Comparison of ENCODE assay signal across 27 cellular contexts in the genomic region with DNA sequence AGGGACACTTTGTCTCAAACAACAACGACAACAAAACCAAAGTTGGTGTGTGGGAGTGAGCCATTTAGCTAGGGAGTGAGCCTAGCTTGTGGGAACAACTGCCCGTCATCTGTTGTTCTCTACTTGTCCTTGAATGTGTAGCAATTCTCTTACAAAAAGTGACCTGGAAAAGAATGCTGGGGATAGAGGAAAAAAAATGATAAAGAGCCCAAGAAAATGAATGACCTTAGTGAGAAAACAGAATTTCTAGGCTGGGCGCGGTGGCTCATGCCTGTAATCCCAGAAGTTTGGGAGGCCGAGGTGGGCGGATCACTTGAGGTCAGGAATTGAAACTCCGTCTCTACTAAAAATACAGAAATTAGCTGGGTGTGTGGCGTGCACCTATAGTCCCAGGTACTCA. TPM values are rescaled to one million over a fixed set of nuclear protein-coding genes. Genes with fewer than 3 reads are reported as not detected.
DNase-seq lines count a peak whose midpoint lies in the region; ATAC-seq and TF ChIP-seq lines count a peak whose summit lies in the region.
"Had no signal": no experiment of that assay in that cellular context is flagged by ENCODE, and none has a peak within 500 bp of the region (broad histone marks: within the 10 kb centered on the region; RNA-seq: fewer than 3 reads in every experiment).

No MANE protein-coding gene starts in this region.

- CTCF ChIA-PET in activated CD8-positive, alpha-beta T cell treated with anti-CD3 and anti-CD28 coated beads for 36 hours (lab: Charles Lee): no interaction called here
- CTCF ChIA-PET in activated CD8-positive, alpha-beta T cell treated with anti-CD3 and anti-CD28 coated beads, Interleukin-2, amount 10 ng/mL, durations not matched to agents 7 days and 5 days (lab: Charles Lee): interaction anchor here (1.6 kb wide), 1 partner anchor 20 kb away, joined by 5 read pairs; a partner anchor contains a TSS
- CTCF ChIA-PET in CD8-positive, alpha-beta memory T cell (lab: Charles Lee): interaction anchor here (1.6 kb wide), 1 partner anchor 56 kb away, joined by 5 read pairs; no protein-coding TSS in a partner anchor
- CTCF ChIA-PET in activated naive CD4-positive, alpha-beta T cell treated with anti-CD3 and anti-CD28 coated beads for 36 hours (lab: Charles Lee): interaction anchor here (1.0 kb wide), 1 partner anchor 20 kb away, joined by 4 read pairs; a partner anchor contains a TSS

- no peaks in the 10 kb centered on the region for H3K27me3 ChIP-seq in CD8-positive, alpha-beta memory T cell (ENCODE audit: insufficient read depth, low read length, poor library complexity, severe bottlenecking)
- no peaks in the 10 kb centered on the region for H3K27me3 ChIP-seq in sigmoid colon

- H3K27ac ChIP-seq in CD8-positive, alpha-beta memory T cell (ENCODE audit: low read depth, low read length): no peak overlapping the region
- H3K27ac ChIP-seq in VCaP (peak overlapping the region; percentile 47), sigmoid colon (no peak overlapping the region)
- H3K27ac ChIP-seq: KMS-11, RWPE1 had no signal

- peak overlapping the region; percentile 42 for H3K27ac Mint-ChIP-seq in activated CD8-positive, alpha-beta T cell treated with anti-CD3 and anti-CD28 coated beads for 36 hours
- H3K27ac Mint-ChIP-seq in activated CD8-positive, alpha-beta T cell treated with anti-CD3 and anti-CD28 coated beads, Interleukin-2, amount 10 ng/mL, durations not matched to agents 7 days and 5 days: no peak overlapping the region
- peak overlapping the region in 5 of 8 donors; percentile 29 to 76 (median 57) for H3K27ac Mint-ChIP-seq in CD8-positive, alpha-beta memory T cell
- H3K27ac Mint-ChIP-seq in activated naive CD4-positive, alpha-beta T cell treated with anti-CD3 and anti-CD28 coated beads for 36 hours: no peak overlapping the region

- ATAC-seq in activated CD8-positive, alpha-beta T cell treated with anti-CD3 and anti-CD28 coated beads for 36 hours: no peak
- ATAC-seq in activated CD8-positive, alpha-beta T cell treated with anti-CD3 and anti-CD28 coated beads, Interleukin-2, amount 10 ng/mL, durations not matched to agents 7 days and 5 days: no peak
- no peak for ATAC-seq in GM19455 (IDR thresholded peaks at IDR 0.05; ENCODE audit: unreplicated experiment)
- ATAC-seq in sciatic nerve: no peak
- ATAC-seq: GM12878, Panc1 had no signal

- peaks cover 39% of the 10 kb centered on the region for H3K4me1 Mint-ChIP-seq in activated CD8-positive, alpha-beta T cell treated with anti-CD3 and anti-CD28 coated beads for 36 hours (ENCODE audit: low read depth)
- H3K4me1 Mint-ChIP-seq in activated CD8-positive, alpha-beta T cell treated with anti-CD3 and anti-CD28 coated beads, Interleukin-2, amount 10 ng/mL, durations not matched to agents 7 days and 5 days (ENCODE audit: low read depth): peaks cover 49% of the 10 kb centered on the region
- peaks cover 47 to 56% (median 54%) of the 10 kb centered on the region in 3 donors for H3K4me1 Mint-ChIP-seq in CD8-positive, alpha-beta memory T cell
- H3K4me1 Mint-ChIP-seq in activated naive CD4-positive, alpha-beta T cell treated with anti-CD3 and anti-CD28 coated beads for 36 hours (ENCODE audit: low read depth): peaks cover 47% of the 10 kb centered on the region

- H3K4me1 ChIP-seq in CD8-positive, alpha-beta memory T cell (ENCODE audit: insufficient read depth, low read length): peaks cover 43% of the 10 kb centered on the region
- H3K4me1 ChIP-seq in sigmoid colon: peaks cover 0 to 46% (median 29%) of the 10 kb centered on the region in 4 donors
- H3K4me1 ChIP-seq: Caco-2 had no signal

- 94 to 96% methylated on average over 8 of the region's 8 CpGs for WGBS in sigmoid colon, 2 donors

- H3K9me3 ChIP-seq in CD8-positive, alpha-beta memory T cell (ENCODE audit: low read length): no peaks in the 10 kb centered on the region
- H3K9me3 ChIP-seq in sigmoid colon: no peaks in the 10 kb centered on the region
- H3K9me3 ChIP-seq: Caco-2 had no signal

- no peaks in the 10 kb centered on the region for H3K9me3 Mint-ChIP-seq in activated CD8-positive, alpha-beta T cell treated with anti-CD3 and anti-CD28 coated beads for 36 hours
- no peaks in the 10 kb centered on the region for H3K9me3 Mint-ChIP-seq in activated CD8-positive, alpha-beta T cell treated with anti-CD3 and anti-CD28 coated beads, Interleukin-2, amount 10 ng/mL, durations not matched to agents 7 days and 5 days (ENCODE audit: insufficient read depth)
- no peaks in the 10 kb centered on the region for H3K9me3 Mint-ChIP-seq in CD8-positive, alpha-beta memory T cell
- no peaks in the 10 kb centered on the region for H3K9me3 Mint-ChIP-seq in activated naive CD4-positive, alpha-beta T cell treated with anti-CD3 and anti-CD28 coated beads for 36 hours
- H3K9me3 Mint-ChIP-seq: CD4-positive, alpha-beta T cell; IgD-negative memory B cell had no signal

- H3K36me3 ChIP-seq in CD8-positive, alpha-beta memory T cell (ENCODE audit: insufficient read depth, low read length): peaks cover 17% of the 10 kb centered on the region
- H3K36me3 ChIP-seq in sigmoid colon: no peaks in the 10 kb centered on the region

- peaks cover 37% of the 10 kb centered on the region for H3K36me3 Mint-ChIP-seq in activated CD8-positive, alpha-beta T cell treated with anti-CD3 and anti-CD28 coated beads for 36 hours (ENCODE audit: low read depth)
- H3K36me3 Mint-ChIP-seq in activated CD8-positive, alpha-beta T cell treated with anti-CD3 and anti-CD28 coated beads, Interleukin-2, amount 10 ng/mL, durations not matched to agents 7 days and 5 days (ENCODE audit: low read depth): peaks cover 55% of the 10 kb centered on the region
- peaks cover 0 to 52% (median 7%) of the 10 kb centered on the region in 3 donors for H3K36me3 Mint-ChIP-seq in CD8-positive, alpha-beta memory T cell
- peaks cover 15% of the 10 kb centered on the region for H3K36me3 Mint-ChIP-seq in activated naive CD4-positive, alpha-beta T cell treated with anti-CD3 and anti-CD28 coated beads for 36 hours (ENCODE audit: low read depth)

- no peak for DNase-seq in activated CD8-positive, alpha-beta T cell treated with anti-CD3 and anti-CD28 coated beads for 36 hours
- DNase-seq in activated CD8-positive, alpha-beta T cell treated with anti-CD3 and anti-CD28 coated beads, Interleukin-2, amount 10 ng/mL, durations not matched to agents 7 days and 5 days: no peak
- no peak for DNase-seq in CD8-positive, alpha-beta memory T cell
- peak; percentile 15 for DNase-seq in sigmoid colon
- DNase-seq in sciatic nerve (ENCODE audit: low spot score): no peak
- DNase-seq in activated naive CD4-positive, alpha-beta T cell treated with anti-CD3 and anti-CD28 coated beads for 36 hours: no peak
- DNase-seq: 8988T; ACHN; Caco-2; CD4-positive, alpha-beta T cell; EL; GDM1; HCEC 1CT; NCI-H1048; NCI-H1417 treated with DMSO at 0.1 percent for 48 hours; NCI-H1694 treated with DMSO at 0.1 percent for 48 hours; NCI-H2081; NCI-H2227 treated with DMSO at 0.1 percent for 48 hours; NCI-H526 treated with DMSO at 0.1 percent for 48 hours; SHP77 had no signal

- TF ChIP-seq EP300 in sigmoid colon (IDR thresholded peaks at IDR 0.05): no peak

- intact Hi-C loops in activated CD8-positive, alpha-beta T cell treated with anti-CD3 and anti-CD28 coated beads for 36 hours (cut with micrococcal nuclease): no loop called here
- intact Hi-C loops in sigmoid colon (cut with DNase I) (no loop called here), sciatic nerve (cut with DNase I) (no loop called here)
- intact Hi-C loops in activated naive CD4-positive, alpha-beta T cell treated with anti-CD3 and anti-CD28 coated beads for 36 hours (cut with micrococcal nuclease): no loop called here

- POLR2A ChIA-PET in activated CD8-positive, alpha-beta T cell treated with anti-CD3 and anti-CD28 coated beads for 36 hours (lab: Charles Lee): interaction anchor here (1.8 kb wide), 1 partner anchor 11 kb away, joined by 7 read pairs; no protein-coding TSS in a partner anchor
- POLR2A ChIA-PET in activated CD8-positive, alpha-beta T cell treated with anti-CD3 and anti-CD28 coated beads, Interleukin-2, amount 10 ng/mL, durations not matched to agents 7 days and 5 days (lab: Charles Lee): interaction anchor here (0.6 to 1.1 kb wide), 2 partner anchors 12 to 16 kb away, joined by 3 read pairs; no protein-coding TSS in a partner anchor
- POLR2A ChIA-PET in CD8-positive, alpha-beta memory T cell (lab: Charles Lee): interaction anchor here (0.7 to 1.0 kb wide), 2 partner anchors 20 to 46 kb away, joined by 4 to 9 read pairs; a partner anchor contains a TSS

- H3K4me3 ChIP-seq in CD8-positive, alpha-beta memory T cell (ENCODE audit: low read length): no peak overlapping the region
- H3K4me3 ChIP-seq in sigmoid colon: no peak overlapping the region
- H3K4me3 ChIP-seq: GM12878 had no signal

- no peaks in the 10 kb centered on the region for H3K27me3 Mint-ChIP-seq in activated CD8-positive, alpha-beta T cell treated with anti-CD3 and anti-CD28 coated beads for 36 hours
- H3K27me3 Mint-ChIP-seq in activated CD8-positive, alpha-beta T cell treated with anti-CD3 and anti-CD28 coated beads, Interleukin-2, amount 10 ng/mL, durations not matched to agents 7 days and 5 days (ENCODE audit: low read depth): no peaks in the 10 kb centered on the region
- H3K27me3 Mint-ChIP-seq in CD8-positive, alpha-beta memory T cell: no peaks in the 10 kb centered on the region
- H3K27me3 Mint-ChIP-seq in activated naive CD4-positive, alpha-beta T cell treated with anti-CD3 and anti-CD28 coated beads for 36 hours (ENCODE audit: low read depth): no peaks in the 10 kb centered on the region
- H3K27me3 Mint-ChIP-seq: CD4-positive, alpha-beta T cell; IgD-negative memory B cell had no signal

- TF ChIP-seq CTCF in activated CD8-positive, alpha-beta T cell treated with anti-CD3 and anti-CD28 coated beads for 36 hours (IDR thresholded peaks at IDR 0.05): no peak
- no peak for TF ChIP-seq CTCF in VCaP (conservative IDR thresholded peaks at IDR 0.05)
- TF ChIP-seq CTCF in sigmoid colon (IDR thresholded peaks at IDR 0.05): no peak

- no peak for TF ChIP-seq POLR2A in sigmoid colon (IDR thresholded peaks at IDR 0.05)

- no peak overlapping the region for H3K4me3 Mint-ChIP-seq in activated CD8-positive, alpha-beta T cell treated with anti-CD3 and anti-CD28 coated beads for 36 hours
- H3K4me3 Mint-ChIP-seq in activated CD8-positive, alpha-beta T cell treated with anti-CD3 and anti-CD28 coated beads, Interleukin-2, amount 10 ng/mL, durations not matched to agents 7 days and 5 days: no peak overlapping the region
- H3K4me3 Mint-ChIP-seq in CD8-positive, alpha-beta memory T cell: no peak overlapping the region
- no peak overlapping the region for H3K4me3 Mint-ChIP-seq in activated naive CD4-positive, alpha-beta T cell treated with anti-CD3 and anti-CD28 coated beads for 36 hours
- H3K4me3 Mint-ChIP-seq: CD4-positive, alpha-beta T cell; IgD-negative memory B cell had no signal

RNA-seq across cellular contexts. Expression of a gene that starts 19.6 kb away (rescaled TPM):
- total RNA-seq in activated CD8-positive, alpha-beta T cell treated with anti-CD3 and anti-CD28 coated beads for 36 hours: 100 to 1,000 TPM; 205 to 209 TPM
- 100 to 1,000 TPM; 303 to 312 TPM for total RNA-seq in activated CD8-positive, alpha-beta T cell treated with anti-CD3 and anti-CD28 coated beads, Interleukin-2, amount 10 ng/mL, durations not matched to agents 7 days and 5 days
- total RNA-seq in CD8-positive, alpha-beta memory T cell: 100 to 1,000 TPM; 122 to 125 TPM
- polyA plus RNA-seq in CD8-positive, alpha-beta memory T cell: 229 TPM
- total RNA-seq in sigmoid colon: 100 to 1,000 TPM in 1 of 4 donors, 10 to 100 TPM in 3; 48.2 to 103 (median 69.4) TPM
- 10 to 100 TPM in 1 of 3 donors, 1 to 10 TPM in 2; 5.3 to 32.5 (median 6.0) TPM for polyA plus RNA-seq in sigmoid colon
- total RNA-seq in sciatic nerve: 33.0 TPM
- total RNA-seq in activated naive CD4-positive, alpha-beta T cell treated with anti-CD3 and anti-CD28 coated beads for 36 hours: 100 to 1,000 TPM; 137 to 143 TPM

Comparison
In these comparisons a context has a peak if more than half of its experiments do, and no peak if none do; other contexts are left out.
1. H3K27ac Mint-ChIP-seq: peak in activated CD8-positive, alpha-beta T cell treated with anti-CD3 and anti-CD28 coated beads for 36 hours (single experiment) and CD8-positive, alpha-beta memory T cell (5 of 8); none in activated CD8-positive, alpha-beta T cell treated with anti-CD3 and anti-CD28 coated beads, Interleukin-2, amount 10 ng/mL, durations not matched to agents 7 days and 5 days (single experiment) and activated naive CD4-positive, alpha-beta T cell treated with anti-CD3 and anti-CD28 coated beads for 36 hours (single experiment).